ENCODE assay signal across 13 cellular contexts in the genomic region with DNA sequence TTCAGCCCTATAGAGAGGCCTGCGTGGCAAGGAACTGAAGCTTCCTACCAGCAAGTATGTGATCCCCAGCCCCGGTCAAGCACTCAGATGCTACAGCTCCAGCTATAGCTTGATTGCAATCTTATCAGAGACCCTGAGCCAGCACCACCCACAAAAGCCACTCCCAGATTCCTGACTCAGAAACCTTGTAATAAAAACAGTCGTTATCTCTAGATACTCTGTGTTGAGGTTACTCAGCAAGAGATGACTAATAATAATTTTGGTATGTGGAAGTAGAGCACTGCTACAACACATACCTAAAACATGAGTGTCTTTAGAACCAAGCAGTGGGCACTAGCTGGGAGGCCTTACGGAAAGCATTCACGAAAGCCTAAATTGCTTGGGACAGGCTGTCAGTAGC.
A peak's percentile ranks its signal among the peaks of the same experiment; 100 is the strongest.
DNase-seq lines count a peak whose midpoint lies in the region; ATAC-seq and TF ChIP-seq lines count a peak whose summit lies in the region.
"Had no signal": no experiment of that assay in that cellular context is flagged by ENCODE, and none has a peak within 500 bp of the region (broad histone marks: within the 10 kb centered on the region; RNA-seq: fewer than 3 reads in every experiment).

No MANE protein-coding gene starts in this region.

- H3K9me3 Mint-ChIP-seq in activated CD4-positive, alpha-beta T cell treated with anti-CD3 and anti-CD28 coated beads, Interleukin-2, amount 10 ng/mL, durations not matched to agents 24 days and 14 days, result peaks cover 5% of the 10 kb centered on the region

- H3K36me3 Mint-ChIP-seq in activated CD4-positive, alpha-beta T cell treated with anti-CD3 and anti-CD28 coated beads, Interleukin-2, amount 10 ng/mL, durations not matched to agents 24 days and 14 days (ENCODE audit: low read depth), result no peaks in the 10 kb centered on the region

- no peak for ATAC-seq in HG03280 (IDR thresholded peaks at IDR 0.05; ENCODE audit: unreplicated experiment)
- no peak for ATAC-seq in GM18502 (IDR thresholded peaks at IDR 0.05; ENCODE audit: poor library complexity, unreplicated experiment)
- ATAC-seq: SK-N-SH treated with all-trans-retinoic acid at 6 μM for 48 hours had no signal

- no peaks in the 10 kb centered on the region for H3K27me3 ChIP-seq in SJSA1 (replicated peaks)
- H3K27me3 ChIP-seq: esophagus muscularis mucosa, transverse colon had no signal

- H3K36me3 ChIP-seq in SJSA1, result no peaks in the 10 kb centered on the region
- H3K36me3 ChIP-seq: esophagus muscularis mucosa, transverse colon had no signal

- DNase-seq in activated CD4-positive, alpha-beta T cell treated with anti-CD3 and anti-CD28 coated beads, Interleukin-2, amount 50 U/mL, for 4 hours, result peak; percentile 5 to 7
- DNase-seq in activated CD4-positive, alpha-beta T cell treated with anti-CD3 and anti-CD28 coated beads, Interleukin-2, amount 10 ng/mL, durations not matched to agents 24 days and 14 days, result no peak
- DNase-seq in SJSA1 (ENCODE audit: low read depth in 1 of 2, low spot score in 2 of 2) (peak; percentile 42 to 52), fibroblast of pulmonary artery (ENCODE audit: low read depth) (peak; percentile 66), T-helper 1 cell (no peak)
- peak; percentile 14 to 16 for DNase-seq in stimulated activated CD4-positive, alpha-beta T cell treated with anti-CD3 and anti-CD28 coated beads, Interleukin-4, amount 100 ng/mL, for 48 hours (ENCODE audit: low read depth in 2 of 2)
- DNase-seq: AML-193, transverse colon had no signal

- no peak overlapping the region for H3K4me3 Mint-ChIP-seq in activated CD4-positive, alpha-beta T cell treated with anti-CD3 and anti-CD28 coated beads, Interleukin-2, amount 10 ng/mL, durations not matched to agents 24 days and 14 days

- peaks cover 6% of the 10 kb centered on the region for H3K4me1 ChIP-seq in SJSA1 (replicated peaks)
- H3K4me1 ChIP-seq: esophagus muscularis mucosa, transverse colon had no signal

- no peaks in the 10 kb centered on the region for H3K27me3 Mint-ChIP-seq in activated CD4-positive, alpha-beta T cell treated with anti-CD3 and anti-CD28 coated beads, Interleukin-2, amount 10 ng/mL, durations not matched to agents 24 days and 14 days

- TF ChIP-seq CTCF in fibroblast of pulmonary artery (IDR thresholded peaks at IDR 0.05; ENCODE audit: low read length, missing control alignments), result no peak

- no peak overlapping the region for H3K4me3 ChIP-seq in SJSA1
- no peak overlapping the region for H3K4me3 ChIP-seq in fibroblast of pulmonary artery (replicated peaks; ENCODE audit: low read depth, low read length)
- H3K4me3 ChIP-seq: esophagus muscularis mucosa, lung, transverse colon had no signal

- peak overlapping the region; percentile 37; the same call in 1 of the 2 replicates for H3K27ac ChIP-seq in SJSA1
- H3K27ac ChIP-seq: esophagus muscularis mucosa, transverse colon had no signal

- intact Hi-C loops in activated CD4-positive, alpha-beta T cell treated with anti-CD3 and anti-CD28 coated beads, Interleukin-2, amount 10 ng/mL, durations not matched to agents 24 days and 14 days (cut with micrococcal nuclease), result no loop called here

- H3K4me1 Mint-ChIP-seq in activated CD4-positive, alpha-beta T cell treated with anti-CD3 and anti-CD28 coated beads, Interleukin-2, amount 10 ng/mL, durations not matched to agents 24 days and 14 days, result peaks cover 7% of the 10 kb centered on the region

- H3K9me3 ChIP-seq in SJSA1 (replicated peaks), result peaks cover 6% of the 10 kb centered on the region
- H3K9me3 ChIP-seq: transverse colon had no signal

- H3K27ac Mint-ChIP-seq in activated CD4-positive, alpha-beta T cell treated with anti-CD3 and anti-CD28 coated beads, Interleukin-2, amount 10 ng/mL, durations not matched to agents 24 days and 14 days, result no peak overlapping the region

Comparison
In these comparisons a context has a peak if more than half of its experiments do, and no peak if none do; other contexts are left out.
1. DNase-seq: peak in activated CD4-positive, alpha-beta T cell treated with anti-CD3 and anti-CD28 coated beads, Interleukin-2, amount 50 U/mL, for 4 hours (2 of 2), SJSA1 (2 of 2), fibroblast of pulmonary artery (single experiment) and stimulated activated CD4-positive, alpha-beta T cell treated with anti-CD3 and anti-CD28 coated beads, Interleukin-4, amount 100 ng/mL, for 48 hours (2 of 2); none in activated CD4-positive, alpha-beta T cell treated with anti-CD3 and anti-CD28 coated beads, Interleukin-2, amount 10 ng/mL, durations not matched to agents 24 days and 14 days (single experiment) and T-helper 1 cell (0 of 5).